1 cellular context compared by ENCODE assay signal in the genomic region with DNA sequence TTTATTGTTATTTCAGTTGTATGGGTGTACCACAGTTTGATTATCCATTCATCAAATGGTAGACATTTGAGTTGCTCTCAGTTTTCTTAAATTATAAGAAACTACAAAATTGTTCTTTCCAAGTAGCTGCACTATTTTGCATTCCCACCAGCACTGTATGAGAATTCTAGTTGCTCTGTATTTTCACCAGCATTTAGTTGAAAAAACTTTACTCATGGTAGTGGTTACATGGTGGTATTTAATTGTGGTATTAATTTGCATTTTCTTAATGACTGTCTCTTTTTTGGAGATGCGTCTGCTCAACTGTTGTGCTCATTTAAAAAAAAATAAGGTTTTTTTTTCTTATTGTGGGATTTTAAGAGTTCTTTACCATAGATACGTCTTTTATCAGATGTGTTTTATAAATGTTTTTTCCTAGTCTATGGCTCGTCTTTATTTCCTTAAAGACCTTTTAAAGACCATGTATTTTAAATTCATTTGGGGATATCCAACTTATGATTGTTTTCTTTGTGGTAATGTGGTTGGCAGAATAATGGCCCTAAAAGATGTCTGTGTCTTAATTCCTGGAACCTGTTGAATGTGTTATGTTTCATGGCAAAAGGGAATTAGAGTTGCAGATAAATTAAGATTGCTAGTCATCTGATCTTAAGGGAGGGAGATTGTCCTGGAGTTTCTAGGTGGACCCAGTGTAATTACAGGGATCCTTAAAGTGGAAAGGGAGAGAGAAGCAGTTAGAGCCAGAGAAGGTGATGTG.
TF ChIP-seq lines count a peak whose summit lies in the region.

No MANE protein-coding gene starts in this region.

TF ChIP-seq in GM23338, 12 proteins besides CTCF, POLR2A, EP300 and RAD21:
- no peak for TF ChIP-seq NANOG (IDR thresholded peaks at IDR 0.05; ENCODE audit: borderline replicate concordance)
- no peak for TF ChIP-seq POLR2AphosphoS5 (IDR thresholded peaks at IDR 0.05; ENCODE audit: low read depth)
- TF ChIP-seq ZNF331 (CRISPR knock-in tag; IDR thresholded peaks at IDR 0.05; ENCODE audit: low read depth): no peak
- TF ChIP-seq EZH2phosphoT487 (IDR thresholded peaks at IDR 0.05; ENCODE audit: unreplicated experiment): no peak
- no peak for TF ChIP-seq EZH2 (IDR thresholded peaks at IDR 0.05; ENCODE audit: low read depth, unreplicated experiment)
- no peak for TF ChIP-seq ZNF114 (CRISPR knock-in tag; IDR thresholded peaks at IDR 0.05)
- TF ChIP-seq ETS1 (IDR thresholded peaks at IDR 0.05): no peak
- TF ChIP-seq, protein P1, sequence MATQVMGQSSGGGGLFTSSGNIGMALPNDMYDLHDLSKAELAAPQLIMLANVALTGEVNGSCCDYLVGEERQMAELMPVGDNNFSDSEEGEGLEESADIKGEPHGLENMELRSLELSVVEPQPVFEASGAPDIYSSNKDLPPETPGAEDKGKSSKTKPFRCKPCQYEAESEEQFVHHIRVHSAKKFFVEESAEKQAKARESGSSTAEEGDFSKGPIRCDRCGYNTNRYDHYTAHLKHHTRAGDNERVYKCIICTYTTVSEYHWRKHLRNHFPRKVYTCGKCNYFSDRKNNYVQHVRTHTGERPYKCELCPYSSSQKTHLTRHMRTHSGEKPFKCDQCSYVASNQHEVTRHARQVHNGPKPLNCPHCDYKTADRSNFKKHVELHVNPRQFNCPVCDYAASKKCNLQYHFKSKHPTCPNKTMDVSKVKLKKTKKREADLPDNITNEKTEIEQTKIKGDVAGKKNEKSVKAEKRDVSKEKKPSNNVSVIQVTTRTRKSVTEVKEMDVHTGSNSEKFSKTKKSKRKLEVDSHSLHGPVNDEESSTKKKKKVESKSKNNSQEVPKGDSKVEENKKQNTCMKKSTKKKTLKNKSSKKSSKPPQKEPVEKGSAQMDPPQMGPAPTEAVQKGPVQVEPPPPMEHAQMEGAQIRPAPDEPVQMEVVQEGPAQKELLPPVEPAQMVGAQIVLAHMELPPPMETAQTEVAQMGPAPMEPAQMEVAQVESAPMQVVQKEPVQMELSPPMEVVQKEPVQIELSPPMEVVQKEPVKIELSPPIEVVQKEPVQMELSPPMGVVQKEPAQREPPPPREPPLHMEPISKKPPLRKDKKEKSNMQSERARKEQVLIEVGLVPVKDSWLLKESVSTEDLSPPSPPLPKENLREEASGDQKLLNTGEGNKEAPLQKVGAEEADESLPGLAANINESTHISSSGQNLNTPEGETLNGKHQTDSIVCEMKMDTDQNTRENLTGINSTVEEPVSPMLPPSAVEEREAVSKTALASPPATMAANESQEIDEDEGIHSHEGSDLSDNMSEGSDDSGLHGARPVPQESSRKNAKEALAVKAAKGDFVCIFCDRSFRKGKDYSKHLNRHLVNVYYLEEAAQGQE (IDR thresholded peaks at IDR 0.05; ENCODE audit: unreplicated experiment): no peak
- no peak for TF ChIP-seq CREB1 (CRISPR knock-in tag; IDR thresholded peaks at IDR 0.05; ENCODE audit: low read depth)
- no peak for TF ChIP-seq JUNB (IDR thresholded peaks at IDR 0.05; ENCODE audit: unreplicated experiment)
- no peak for TF ChIP-seq ZNF462 (CRISPR knock-in tag; IDR thresholded peaks at IDR 0.05)
- no peak for TF ChIP-seq STAT1 (IDR thresholded peaks at IDR 0.05; ENCODE audit: unreplicated experiment)
